In genomic region chr19:7541828-7542443, GRCh38 we compare ENCODE assay signal across 25 cellular contexts. TPM values are rescaled to one million over a fixed set of nuclear protein-coding genes. Genes with fewer than 3 reads are reported as not detected.
DNase-seq lines count a peak whose midpoint lies in the region; ATAC-seq, FAIRE-seq and TF ChIP-seq lines count a peak whose summit lies in the region.
"Had no signal": no experiment of that assay in that cellular context is flagged by ENCODE, and none has a peak within 500 bp of the region (broad histone marks: within the 10 kb centered on the region; RNA-seq: fewer than 3 reads in every experiment).

No MANE protein-coding gene starts in this region.

- no peak for TF ChIP-seq POLR2A in HCT116 (IDR thresholded peaks at IDR 0.05; ENCODE audit: borderline replicate concordance, extremely low read depth, insufficient read depth, insufficient read length)

- no TSS peak for BruUV-seq in HCT116 (replicated peaks; lab: Mats Ljungman, UMichigan)

- H3K27me3 Mint-ChIP-seq in neural crest cell (ENCODE audit: low read depth), result no peaks in the 10 kb centered on the region
- H3K27me3 Mint-ChIP-seq: CD4-positive, alpha-beta memory T cell had no signal

- no peaks in the 10 kb centered on the region for H3K9me3 Mint-ChIP-seq in neural crest cell
- H3K9me3 Mint-ChIP-seq: CD4-positive, alpha-beta memory T cell had no signal

- H3K9ac ChIP-seq in HCT116 (ENCODE audit: low read length), result no peak overlapping the region

- no peak for TF ChIP-seq RAD21 in HCT116 (IDR thresholded peaks at IDR 0.05; ENCODE audit: low read depth)

- FAIRE-seq in bronchial epithelial cell (lab: Jason Lieb, UNC), result peak; percentile 13
- FAIRE-seq: G401.6, GM12878, H54 had no signal

- H3K4me3 Mint-ChIP-seq in neural crest cell, result peak overlapping the region; percentile 31
- H3K4me3 Mint-ChIP-seq: CD4-positive, alpha-beta memory T cell had no signal

- ATAC-seq in HCT116 (no peak), GM19397 (IDR thresholded peaks at IDR 0.05; ENCODE audit: unreplicated experiment) (no peak), HG03378 (IDR thresholded peaks at IDR 0.05; ENCODE audit: unreplicated experiment) (no peak)
- ATAC-seq: GM12878 had no signal

- H3K4me2 ChIP-seq in HCT116 (ENCODE audit: low read length), result peak overlapping the region; percentile 33; the same call in 1 of the 2 replicates

- H3K9me3 ChIP-seq in HCT116 (ENCODE audit: control insufficient read depth in 1 of 2, insufficient read depth in 1 of 2, low read depth in 1 of 2, low read length in 2 of 2), result no peaks in the 10 kb centered on the region

- H3K27ac Mint-ChIP-seq in neural crest cell (ENCODE audit: unreplicated experiment), result no peak overlapping the region
- H3K27ac Mint-ChIP-seq: CD4-positive, alpha-beta memory T cell had no signal

- no peaks in the 10 kb centered on the region for H3K79me2 ChIP-seq in HCT116 (ENCODE audit: insufficient read depth, low read length)

- H3K27ac ChIP-seq in HCT116 (ENCODE audit: low read depth, low read length), result peak overlapping the region; percentile 25; the same call in 1 of the 2 replicates
- H3K27ac ChIP-seq: 22Rv1 had no signal

- CTCF ChIA-PET in HCT116 (lab: Charles Lee), result interaction anchor here (1.0 kb wide), 1 partner anchor 26 kb away, joined by 4 read pairs; no protein-coding TSS in a partner anchor

- H3K36me3 ChIP-seq in HCT116 (ENCODE audit: control insufficient read depth in 1 of 2, insufficient read depth in 2 of 2, low read length in 2 of 2), result peaks cover 10 to 32% of the 10 kb centered on the region in 2 experiments
- H3K36me3 ChIP-seq in bronchial epithelial cell (ENCODE audit: control insufficient read depth, insufficient read depth, low read length), result peaks cover 12% of the 10 kb centered on the region

- RAD21 ChIA-PET in HCT116 (lab: Charles Lee; ENCODE audit: low non-redundant PET in 1 of 2, low total read pairs in 2 of 2, uncharacterized antibody in 2 of 2, unreplicated experiment in 2 of 2), result no interaction called here

- peaks cover 0 to 9% of the 10 kb centered on the region in 2 experiments; a peak in 2 of 4 replicates for H3K4me1 ChIP-seq in HCT116 (ENCODE audit: control insufficient read depth in 1 of 2, insufficient read depth in 2 of 2, low read length in 2 of 2)

- H3K9me2 ChIP-seq in HCT116 (ENCODE audit: insufficient read depth), result no peaks in the 10 kb centered on the region

- peaks cover 3% of the 10 kb centered on the region for H3K36me3 Mint-ChIP-seq in neural crest cell (ENCODE audit: low read depth)

- intact Hi-C loops in HCT116 (cut with micrococcal nuclease), result no loop called here

- H3K27me3 ChIP-seq in HCT116 (ENCODE audit: insufficient read depth, low read length) (no peaks in the 10 kb centered on the region), bronchial epithelial cell (ENCODE audit: control insufficient read depth, insufficient read depth, low read length) (no peaks in the 10 kb centered on the region)

- H3K4me3 ChIP-seq in HCT116 (replicated peaks in 1 of 2; ENCODE audit: low read depth in 1 of 2, low read length in 2 of 2) (no peak overlapping the region), bronchial epithelial cell (ENCODE audit: low read depth, low read length) (no peak overlapping the region)
- H3K4me3 ChIP-seq: GM12878 had no signal

- no peak for TF ChIP-seq CTCF in HCT116 (IDR thresholded peaks at IDR 0.05 in 2 of 3, conservative IDR thresholded peaks at IDR 0.05 in 1 of 3; ENCODE audit: borderline replicate concordance in 1 of 3, insufficient read depth in 1 of 3, low read depth in 2 of 3, low read length in 2 of 3)
- no peak for TF ChIP-seq CTCF in bronchial epithelial cell (IDR thresholded peaks at IDR 0.05; ENCODE audit: insufficient read depth, low read length, severe bottlenecking)
- no peak for TF ChIP-seq CTCF in neural crest cell (conservative IDR thresholded peaks at IDR 0.05)
- TF ChIP-seq CTCF in GM10266 (IDR thresholded peaks at IDR 0.05; ENCODE audit: control insufficient read depth, insufficient read depth, low read depth, missing control alignments), result no peak

- no peak overlapping the region for H2AFZ ChIP-seq in HCT116 (ENCODE audit: low read depth, low read length, poor library complexity, severe bottlenecking)

- POLR2A ChIA-PET in HCT116 (lab: Charles Lee), result no interaction called here

- DNase-seq in NCI-H82 (lab: John Stamatoyannopoulos, UW), result peak; percentile 21
- no peak for DNase-seq in NCI-H82 treated with DMSO at 0.1 percent for 48 hours (lab: John Stamatoyannopoulos, UW; ENCODE audit: unreplicated experiment)
- DNase-seq in HCT116 (ENCODE audit: low read depth, low spot score), result no peak
- DNase-seq in bronchial epithelial cell (ENCODE audit: low read depth), result no peak
- DNase-seq in neural crest cell (ENCODE audit: low read depth, low spot score), result no peak
- DNase-seq in GM10266 (ENCODE audit: extremely low spot score), result no peak
- DNase-seq: COR-L47, KBM-7, MV-4-11, NCI-H1105 treated with DMSO at 0.1 percent for 48 hours, NCI-H146, NCI-H1930, NCI-H2107, NCI-H524, NCI-H748 treated with DMSO at 0.1 percent for 48 hours, SHP77 treated with DMSO at 0.1 percent for 48 hours had no signal

- no peaks in the 10 kb centered on the region for H4K20me1 ChIP-seq in HCT116 (ENCODE audit: insufficient read depth)

- no peaks in the 10 kb centered on the region for H3K4me1 Mint-ChIP-seq in neural crest cell

TF ChIP-seq in HCT116, 20 proteins besides CTCF, POLR2A, EP300 and RAD21 (continues in another document):
- TF ChIP-seq SIN3A (IDR thresholded peaks at IDR 0.05; ENCODE audit: low read depth) (no peak), POLR2AphosphoS5 (IDR thresholded peaks at IDR 0.05; ENCODE audit: low read depth, low read length) (no peak), REST (IDR thresholded peaks at IDR 0.05; ENCODE audit: low read depth) (no peak), SRF (IDR thresholded peaks at IDR 0.05; ENCODE audit: low read depth) (no peak), ELF1 (IDR thresholded peaks at IDR 0.05; ENCODE audit: borderline replicate concordance, low read depth) (no peak), EZH2phosphoT487 (IDR thresholded peaks at IDR 0.05; ENCODE audit: borderline replicate concordance) (no peak), ZNF274 (IDR thresholded peaks at IDR 0.05; ENCODE audit: low read depth, low read length) (no peak), MAX (IDR thresholded peaks at IDR 0.05) (no peak), ZBTB33 (IDR thresholded peaks at IDR 0.05; ENCODE audit: extremely low read depth, insufficient replicate concordance, low read length) (no peak)

RNA-seq across cellular contexts. Expression of gene PNPLA6, which starts 6.4 kb away (rescaled TPM):
- total RNA-seq in HCT116 (2021; ENCODE audit: unreplicated experiment) (159 TPM), bronchial epithelial cell (35.6 and 40.8 TPM in 2 replicates), neural crest cell (72.1 and 74.7 TPM in 2 replicates)
- 84.5 and 99.9 TPM in 2 replicates for polyA plus RNA-seq in HCT116 (2012)

RNA-seq across cellular contexts. Expression of gene MCOLN1, which starts 19.5 kb away (rescaled TPM):
- total RNA-seq in HCT116 (2021; ENCODE audit: unreplicated experiment) (19.1 TPM), bronchial epithelial cell (3.7 and 3.8 TPM in 2 replicates), neural crest cell (24.4 and 26.7 TPM in 2 replicates)
- polyA plus RNA-seq in HCT116 (2012), result 15.5 and 19.6 TPM in 2 replicates

RNA-seq across cellular contexts. Expression of gene ZNF358, which starts 26.0 kb away (rescaled TPM):
- total RNA-seq in HCT116 (2021; ENCODE audit: unreplicated experiment) (20.7 TPM), bronchial epithelial cell (3.5 and 3.9 TPM in 2 replicates), neural crest cell (75.6 and 76.2 TPM in 2 replicates)
- polyA plus RNA-seq in HCT116 (2012), result 20.5 and 21.0 TPM in 2 replicates

RNA-seq across cellular contexts. Expression of gene PEX11G, which starts 53.1 kb away (rescaled TPM):
- total RNA-seq in HCT116 (2021; ENCODE audit: unreplicated experiment), result 6.4 TPM
- 4.7 and 5.1 TPM in 2 replicates for polyA plus RNA-seq in HCT116 (2012)
- 2.1 and 3.8 TPM in 2 replicates for total RNA-seq in bronchial epithelial cell
- 2.3 and 3.4 TPM in 2 replicates for total RNA-seq in neural crest cell

RNA-seq across cellular contexts. Expression of gene CAMSAP3, which starts 53.7 kb away (rescaled TPM):
- 24.0 TPM for total RNA-seq in HCT116 (2021; ENCODE audit: unreplicated experiment)
- 16.1 and 17.3 TPM in 2 replicates for polyA plus RNA-seq in HCT116 (2012)
- 2.4 and 7.0 TPM in 2 replicates for total RNA-seq in bronchial epithelial cell
- total RNA-seq in neural crest cell, result 10.3 and 13.7 TPM in 2 replicates
- total RNA-seq: LHCN-M2 had no signal
- polyA plus RNA-seq: BJ had no signal
